In genomic region chr11:78535027-78535426, GRCh38 we compare ENCODE assay signal across 18 cellular contexts.
"Had no signal": no experiment of that assay in that cellular context is flagged by ENCODE, and none has a peak within 500 bp of the region (broad histone marks: within the 10 kb centered on the region; RNA-seq: fewer than 3 reads in every experiment).

No MANE protein-coding gene starts in this region.

- H3K27me3 Mint-ChIP-seq: activated CD4-positive, alpha-beta memory T cell treated with anti-CD3 and anti-CD28 coated beads for 36 hours; activated naive CD8-positive, alpha-beta T cell treated with anti-CD3 and anti-CD28 coated beads, Interleukin-2, amount 50 U/mL, for 24 hours; natural killer cell treated with Interleukin-12 subunit alpha and Interleukin-12 subunit beta and Interleukin-15 and Interleukin-18, amount 100 ng/mL, for 72 hours had no signal

- H3K4me1 ChIP-seq: esophagus squamous epithelium, right atrium auricular region, vagina had no signal

- H3K27ac ChIP-seq: ascending aorta, esophagus squamous epithelium, right atrium auricular region, skin epidermis, thyroid gland, vagina had no signal

- H3K9me3 Mint-ChIP-seq: activated CD4-positive, alpha-beta memory T cell treated with anti-CD3 and anti-CD28 coated beads for 36 hours; activated naive CD8-positive, alpha-beta T cell treated with anti-CD3 and anti-CD28 coated beads, Interleukin-2, amount 50 U/mL, for 24 hours; activated T-helper 1 cell treated with anti-CD3 and anti-CD28 coated beads, Interleukin-12 subunit alpha, Interleukin-12 subunit beta, Interleukin-2, Interleukin-4 antibody, amounts not matched to agents 30 ng/mL and 10 ng/mL and 1 ng/mL, durations not matched to agents 14 hours and 24 hours and 36 hours; natural killer cell treated with Interleukin-12 subunit alpha and Interleukin-12 subunit beta and Interleukin-15 and Interleukin-18, amount 100 ng/mL, for 72 hours had no signal

- H3K9me3 ChIP-seq: ascending aorta, esophagus squamous epithelium, right atrium auricular region, thyroid gland, vagina had no signal

- H3K36me3 Mint-ChIP-seq: natural killer cell treated with Interleukin-12 subunit alpha and Interleukin-12 subunit beta and Interleukin-15 and Interleukin-18, amount 100 ng/mL, for 72 hours had no signal

- DNase-seq: activated CD4-positive, alpha-beta memory T cell treated with anti-CD3 and anti-CD28 coated beads for 36 hours; activated CD8-positive, alpha-beta memory T cell treated with anti-CD3 and anti-CD28 coated beads, Interleukin-2, amount 50 U/mL, for 48 hours; activated naive CD4-positive, alpha-beta T cell treated with Interleukin-2 at 50 U/mL for 16 hours; activated naive CD8-positive, alpha-beta T cell treated with anti-CD3 and anti-CD28 coated beads, Interleukin-2, amount 50 U/mL, for 24 hours; esophagus squamous epithelium; foreskin fibroblast; head of caudate nucleus; mammary epithelial cell; nucleus accumbens; stimulated activated CD4-positive, alpha-beta T cell treated with anti-CD3 and anti-CD28 coated beads, Interleukin-4, amount 100 ng/mL, for 4 hours; thyroid gland had no signal

- H3K4me3 ChIP-seq: ascending aorta, esophagus squamous epithelium, right atrium auricular region, skin epidermis, thyroid gland, vagina had no signal

- H3K36me3 ChIP-seq: ascending aorta, right atrium auricular region, thyroid gland, vagina had no signal

- H3K27me3 ChIP-seq: ascending aorta, esophagus squamous epithelium, right atrium auricular region, thyroid gland, vagina had no signal

- H3K4me3 Mint-ChIP-seq: activated CD4-positive, alpha-beta memory T cell treated with anti-CD3 and anti-CD28 coated beads for 36 hours; activated naive CD8-positive, alpha-beta T cell treated with anti-CD3 and anti-CD28 coated beads, Interleukin-2, amount 50 U/mL, for 24 hours; activated T-helper 1 cell treated with anti-CD3 and anti-CD28 coated beads, Interleukin-12 subunit alpha, Interleukin-12 subunit beta, Interleukin-2, Interleukin-4 antibody, amounts not matched to agents 30 ng/mL and 10 ng/mL and 1 ng/mL, durations not matched to agents 14 hours and 24 hours and 36 hours; natural killer cell treated with Interleukin-12 subunit alpha and Interleukin-12 subunit beta and Interleukin-15 and Interleukin-18, amount 100 ng/mL, for 72 hours had no signal

- H3K27ac Mint-ChIP-seq: activated CD4-positive, alpha-beta memory T cell treated with anti-CD3 and anti-CD28 coated beads for 36 hours; activated naive CD8-positive, alpha-beta T cell treated with anti-CD3 and anti-CD28 coated beads, Interleukin-2, amount 50 U/mL, for 24 hours; activated T-helper 1 cell treated with anti-CD3 and anti-CD28 coated beads, Interleukin-12 subunit alpha, Interleukin-12 subunit beta, Interleukin-2, Interleukin-4 antibody, amounts not matched to agents 30 ng/mL and 10 ng/mL and 1 ng/mL, durations not matched to agents 14 hours and 24 hours and 36 hours; natural killer cell treated with Interleukin-12 subunit alpha and Interleukin-12 subunit beta and Interleukin-15 and Interleukin-18, amount 100 ng/mL, for 72 hours had no signal

- ATAC-seq: activated naive CD8-positive, alpha-beta T cell treated with anti-CD3 and anti-CD28 coated beads, Interleukin-2, amount 50 U/mL, for 24 hours; natural killer cell treated with Interleukin-12 subunit alpha and Interleukin-12 subunit beta and Interleukin-15 and Interleukin-18, amount 100 ng/mL, for 72 hours had no signal

- FAIRE-seq: bronchial epithelial cell had no signal
